Comparison of ENCODE assay signal across 1 cellular context in genomic region chr5:153629496-153629895, GRCh38.
TF ChIP-seq lines count a peak whose summit lies in the region.

No MANE protein-coding gene starts in this region.

TF ChIP-seq in endothelial cell of umbilical vein, 7 proteins besides CTCF, POLR2A, EP300 and RAD21 (continued from another document):
- TF ChIP-seq JUN (IDR thresholded peaks at IDR 0.05; ENCODE audit: borderline replicate concordance, insufficient read depth, insufficient read length, low read depth) (no peak), FOS (IDR thresholded peaks at IDR 0.05; ENCODE audit: borderline replicate concordance, insufficient read depth, low read length) (no peak), EZH2 (IDR thresholded peaks at IDR 0.05; ENCODE audit: borderline replicate concordance, low read depth, low read length, severe bottlenecking) (no peak)
